ENCODE assay signal across 23 cellular contexts in genomic region chr10:106991084-106991483, GRCh38.
"Had no signal": no experiment of that assay in that cellular context is flagged by ENCODE, and none has a peak within 500 bp of the region (broad histone marks: within the 10 kb centered on the region; RNA-seq: fewer than 3 reads in every experiment).

No MANE protein-coding gene starts in this region.

- H3K27ac ChIP-seq: SJSA1, SK-N-MC had no signal

- H3K9me3 ChIP-seq: SJSA1 had no signal

- H3K4me1 ChIP-seq: SJSA1 had no signal

- H3K27me3 ChIP-seq: SJSA1 had no signal

- DNase-seq: IMR-90, Karpas-422, KG1, MM.1S, NCI-H1048, NCI-H1105, NCI-H1417, NCI-H146, NCI-H1694 treated with DMSO at 0.1 percent for 48 hours, NCI-H1930, NCI-H2081, NCI-H2107, NCI-H2227 treated with DMSO at 0.1 percent for 48 hours, NCI-H524, NCI-H526 treated with DMSO at 0.1 percent for 48 hours, NCI-H748 treated with DMSO at 0.1 percent for 48 hours, Right ventricle myocardium superior, RPMI8226, SIG-M5 had no signal

- H3K4me3 ChIP-seq: SJSA1, SK-N-MC had no signal

- H3K36me3 ChIP-seq: SJSA1 had no signal

- FAIRE-seq: HepG2, RCC 7860 had no signal
